9 cellular contexts compared by ENCODE assay signal in genomic region chr3:149145926-149146325, GRCh38. TPM values are rescaled to one million over a fixed set of nuclear protein-coding genes. Genes with fewer than 3 reads are reported as not detected.
A peak's percentile ranks its signal among the peaks of the same experiment; 100 is the strongest.
DNase-seq lines count a peak whose midpoint lies in the region; ATAC-seq and TF ChIP-seq lines count a peak whose summit lies in the region.
"Had no signal": no experiment of that assay in that cellular context is flagged by ENCODE, and none has a peak within 500 bp of the region (broad histone marks: within the 10 kb centered on the region; RNA-seq: fewer than 3 reads in every experiment).

No MANE protein-coding gene starts in this region.

- no peak overlapping the region for H3K27ac ChIP-seq in A673 (ENCODE audit: low read depth, low read length, poor library complexity, severe bottlenecking)
- H3K27ac ChIP-seq: psoas muscle had no signal

- H3K4me3 Mint-ChIP-seq in activated CD8-positive, alpha-beta T cell treated with anti-CD3 and anti-CD28 coated beads for 36 hours, result no peak overlapping the region
- H3K4me3 Mint-ChIP-seq in activated T-cell treated with anti-CD3 and anti-CD28 coated beads, Interleukin-2, amount 50 U/mL, for 4 hours, result no peak overlapping the region

- BruUV-seq in A673 (replicated peaks; lab: Mats Ljungman, UMichigan), result no TSS peak

- H3K36me3 ChIP-seq in A673 (ENCODE audit: insufficient read depth, low read length, poor library complexity, severe bottlenecking), result no peaks in the 10 kb centered on the region

- TF ChIP-seq CTCF in A673 (conservative IDR thresholded peaks at IDR 0.05; ENCODE audit: low read depth, low read length), result no peak
- no peak for TF ChIP-seq CTCF in activated CD8-positive, alpha-beta T cell treated with anti-CD3 and anti-CD28 coated beads for 36 hours (IDR thresholded peaks at IDR 0.05)

- H3K4me1 ChIP-seq in A673 (ENCODE audit: insufficient read depth, low read length, poor library complexity, severe bottlenecking), result no peaks in the 10 kb centered on the region
- H3K4me1 ChIP-seq: psoas muscle had no signal

- peak; percentile 69 for ATAC-seq in GM19438 (IDR thresholded peaks at IDR 0.05; ENCODE audit: low read depth, unreplicated experiment)
- peak; percentile 72 for ATAC-seq in HG03196 (IDR thresholded peaks at IDR 0.05; ENCODE audit: unreplicated experiment)
- ATAC-seq in activated CD8-positive, alpha-beta T cell treated with anti-CD3 and anti-CD28 coated beads for 36 hours, result peak; percentile 49
- ATAC-seq in activated T-cell treated with anti-CD3 and anti-CD28 coated beads, Interleukin-2, amount 50 U/mL, for 4 hours, result no peak

- peaks cover 32% of the 10 kb centered on the region for H3K36me3 Mint-ChIP-seq in activated CD8-positive, alpha-beta T cell treated with anti-CD3 and anti-CD28 coated beads for 36 hours (ENCODE audit: low read depth)
- peaks cover 29% of the 10 kb centered on the region for H3K36me3 Mint-ChIP-seq in activated T-cell treated with anti-CD3 and anti-CD28 coated beads, Interleukin-2, amount 50 U/mL, for 4 hours (ENCODE audit: insufficient read depth)

- H3K9me3 ChIP-seq in A673 (ENCODE audit: low read depth, low read length, poor library complexity, severe bottlenecking), result no peaks in the 10 kb centered on the region
- H3K9me3 ChIP-seq: psoas muscle had no signal

- peaks cover 5% of the 10 kb centered on the region for H3K4me1 Mint-ChIP-seq in activated CD8-positive, alpha-beta T cell treated with anti-CD3 and anti-CD28 coated beads for 36 hours (ENCODE audit: low read depth)
- peaks cover 8% of the 10 kb centered on the region for H3K4me1 Mint-ChIP-seq in activated T-cell treated with anti-CD3 and anti-CD28 coated beads, Interleukin-2, amount 50 U/mL, for 4 hours (ENCODE audit: low read depth)

- H3K4me3 ChIP-seq in A673 (ENCODE audit: low read depth, low read length, poor library complexity, severe bottlenecking), result no peak overlapping the region
- H3K4me3 ChIP-seq: psoas muscle had no signal

- CTCF ChIA-PET in A673 (lab: Charles Lee), result no interaction called here
- CTCF ChIA-PET in activated CD8-positive, alpha-beta T cell treated with anti-CD3 and anti-CD28 coated beads for 36 hours (lab: Charles Lee), result interaction anchor here (0.8 to 2.3 kb wide), 3 partner anchors 25 to 180 kb away, joined by 3 to 7 read pairs (median 3); no protein-coding TSS in a partner anchor

- POLR2A ChIA-PET in A673 (lab: Charles Lee; ENCODE audit: low non-redundant PET), result no interaction called here
- POLR2A ChIA-PET in activated CD8-positive, alpha-beta T cell treated with anti-CD3 and anti-CD28 coated beads for 36 hours (lab: Charles Lee), result no interaction called here

- H3K9me3 Mint-ChIP-seq in activated CD8-positive, alpha-beta T cell treated with anti-CD3 and anti-CD28 coated beads for 36 hours, result no peaks in the 10 kb centered on the region
- H3K9me3 Mint-ChIP-seq in activated T-cell treated with anti-CD3 and anti-CD28 coated beads, Interleukin-2, amount 50 U/mL, for 4 hours, result no peaks in the 10 kb centered on the region

- intact Hi-C loops in A673 (cut with micrococcal nuclease; ENCODE audit: unreplicated experiment), result no loop called here
- intact Hi-C loops in activated CD8-positive, alpha-beta T cell treated with anti-CD3 and anti-CD28 coated beads for 36 hours (cut with micrococcal nuclease), result no loop called here

- no peak overlapping the region for H3K27ac Mint-ChIP-seq in activated CD8-positive, alpha-beta T cell treated with anti-CD3 and anti-CD28 coated beads for 36 hours

- DNase-seq in A673 (ENCODE audit: low spot score), result peak; percentile 3
- no peak for DNase-seq in activated CD8-positive, alpha-beta T cell treated with anti-CD3 and anti-CD28 coated beads for 36 hours
- no peak for DNase-seq in GM03348 (ENCODE audit: low spot score)
- DNase-seq in activated CD4-positive, alpha-beta T cell treated with anti-CD3 and anti-CD28 coated beads for 48 hours, result no peak
- DNase-seq in NCI-H524 (lab: John Stamatoyannopoulos, UW), result no peak
- no peak for DNase-seq in activated T-cell treated with anti-CD3 and anti-CD28 coated beads, Interleukin-2, amount 50 U/mL, for 4 hours
- DNase-seq: psoas muscle had no signal

- H3K27me3 ChIP-seq in A673 (replicated peaks; ENCODE audit: insufficient read depth, low read depth, low read length, poor library complexity), result no peaks in the 10 kb centered on the region

- H3K27me3 Mint-ChIP-seq in activated CD8-positive, alpha-beta T cell treated with anti-CD3 and anti-CD28 coated beads for 36 hours, result no peaks in the 10 kb centered on the region
- no peaks in the 10 kb centered on the region for H3K27me3 Mint-ChIP-seq in activated T-cell treated with anti-CD3 and anti-CD28 coated beads, Interleukin-2, amount 50 U/mL, for 4 hours (ENCODE audit: low read depth)

RNA-seq across cellular contexts. Expression of gene HPS3, which starts 16.5 kb away (rescaled TPM):
- total RNA-seq in A673 (2021), result 12.6 and 15.1 TPM in 2 replicates
- total RNA-seq in activated CD8-positive, alpha-beta T cell treated with anti-CD3 and anti-CD28 coated beads for 36 hours, result 10 to 100 TPM; 16.4 to 18.2 TPM
- 1 to 10 TPM; 8.3 to 9.4 (median 9.0) TPM for total RNA-seq in activated T-cell treated with anti-CD3 and anti-CD28 coated beads, Interleukin-2, amount 50 U/mL, for 4 hours

RNA-seq across cellular contexts. Expression of gene HLTF, which starts 59.6 kb away (rescaled TPM):
- 37.6 and 40.1 TPM in 2 replicates for total RNA-seq in A673 (2021)
- 10 to 100 TPM; 20.7 to 23.8 TPM for total RNA-seq in activated CD8-positive, alpha-beta T cell treated with anti-CD3 and anti-CD28 coated beads for 36 hours
- 10 to 100 TPM; 13.2 to 14.2 (median 13.6) TPM for total RNA-seq in activated T-cell treated with anti-CD3 and anti-CD28 coated beads, Interleukin-2, amount 50 U/mL, for 4 hours

Comparison
In these comparisons a context has a peak if more than half of its experiments do, and no peak if none do; other contexts are left out.
1. ATAC-seq: peak in GM19438 (single experiment), HG03196 (single experiment) and activated CD8-positive, alpha-beta T cell treated with anti-CD3 and anti-CD28 coated beads for 36 hours (single experiment); none in activated T-cell treated with anti-CD3 and anti-CD28 coated beads, Interleukin-2, amount 50 U/mL, for 4 hours (0 of 2).